ENCODE assay signal across 13 cellular contexts in the genomic region with DNA sequence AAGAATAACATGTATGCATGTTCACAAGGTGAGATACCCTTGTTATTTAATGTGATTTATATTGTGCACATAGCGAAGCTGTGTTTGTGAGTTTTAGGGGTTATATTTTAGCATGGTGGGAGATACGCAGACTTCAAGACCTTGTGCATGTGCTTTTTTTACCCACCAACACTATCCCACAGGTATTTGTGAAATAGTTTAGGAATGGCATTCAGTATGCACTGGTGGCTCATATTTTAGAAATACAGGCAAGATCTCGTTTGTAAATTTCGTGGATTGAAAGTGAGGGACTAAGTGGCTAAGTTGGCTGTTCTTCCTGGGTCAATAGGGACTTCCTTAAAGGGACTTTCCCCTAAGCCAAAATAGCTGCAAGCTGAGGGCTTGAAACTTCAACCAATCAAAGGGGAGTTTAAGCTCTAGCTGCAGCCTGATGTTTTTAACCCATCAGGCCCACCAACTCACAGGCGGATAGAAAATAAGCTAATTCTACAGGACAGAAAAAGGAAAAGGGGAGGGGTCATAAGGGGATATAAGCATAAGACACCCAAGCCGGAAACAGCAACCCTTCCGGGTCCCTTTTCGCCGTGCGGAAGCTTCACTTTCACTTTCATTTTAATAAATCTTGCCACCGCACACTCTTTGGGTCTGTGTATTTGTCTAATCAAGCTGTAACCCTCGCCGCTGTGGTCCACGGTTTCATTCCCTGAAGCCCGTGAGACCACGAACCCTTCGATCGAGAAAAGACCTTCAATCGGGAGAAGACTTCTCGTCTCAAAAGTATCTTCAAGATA.
A peak's percentile ranks its signal among the peaks of the same experiment; 100 is the strongest.
DNase-seq lines count a peak whose midpoint lies in the region; ATAC-seq and TF ChIP-seq lines count a peak whose summit lies in the region.
"Had no signal": no experiment of that assay in that cellular context is flagged by ENCODE, and none has a peak within 500 bp of the region (broad histone marks: within the 10 kb centered on the region; RNA-seq: fewer than 3 reads in every experiment).

No MANE protein-coding gene starts in this region.

- BruUV-seq in MCF 10A (replicated peaks; lab: Mats Ljungman, UMichigan) = no TSS peak

- CTCF ChIA-PET in MCF 10A (lab: Yijun Ruan, JAX) (no interaction called here), HEK293T (lab: Yijun Ruan, JAX) (no interaction called here)

- DNase-seq in T47D (ENCODE audit: low read depth in 1 of 2, low spot score in 1 of 2) (peak; percentile 5 to 79), MCF 10A (ENCODE audit: unreplicated experiment) (no peak), NCI-H2029 treated with DMSO at 0.1 percent for 48 hours (lab: John Stamatoyannopoulos, UW) (peak; percentile 10), RPMI7951 (ENCODE audit: low read depth) (peak; percentile 84), HEK293T (ENCODE audit: extremely low spot score) (no peak), HPDE6-E6E7 (ENCODE audit: extremely low spot score) (no peak), mesenteric fat pad (ENCODE audit: low spot score) (no peak)
- DNase-seq: activated naive CD8-positive, alpha-beta T cell treated with anti-CD3 and anti-CD28 coated beads, Interleukin-2, amount 50 U/mL, for 24 hours; DMS 273 treated with DMSO at 0.1 percent for 48 hours; NCI-H1930; spleen had no signal

- no peak for TF ChIP-seq CTCF in MCF 10A (IDR thresholded peaks at IDR 0.05; ENCODE audit: unreplicated experiment)

- POLR2A ChIA-PET in MCF 10A (lab: Yijun Ruan, JAX) = no interaction called here
- POLR2A ChIA-PET in HEK293T (lab: Yijun Ruan, JAX) = no interaction called here

- intact Hi-C loops in MCF 10A (cut with micrococcal nuclease) = no loop called here

- H3K36me3 Mint-ChIP-seq in MCF 10A (ENCODE audit: insufficient read depth, unreplicated experiment) = no peaks in the 10 kb centered on the region

- H3K27me3 Mint-ChIP-seq in MCF 10A (ENCODE audit: insufficient read depth, unreplicated experiment) = peaks cover 7% of the 10 kb centered on the region
- H3K27me3 Mint-ChIP-seq: activated naive CD8-positive, alpha-beta T cell treated with anti-CD3 and anti-CD28 coated beads, Interleukin-2, amount 50 U/mL, for 24 hours had no signal

- ATAC-seq in GM21360 (IDR thresholded peaks at IDR 0.05; ENCODE audit: unreplicated experiment) = no peak
- ATAC-seq: activated naive CD8-positive, alpha-beta T cell treated with anti-CD3 and anti-CD28 coated beads, Interleukin-2, amount 50 U/mL, for 24 hours had no signal

- no peak overlapping the region for H3K4me3 Mint-ChIP-seq in MCF 10A (ENCODE audit: unreplicated experiment)
- H3K4me3 Mint-ChIP-seq: activated naive CD8-positive, alpha-beta T cell treated with anti-CD3 and anti-CD28 coated beads, Interleukin-2, amount 50 U/mL, for 24 hours; mesothelial cell of epicardium had no signal

- H3K27ac Mint-ChIP-seq in MCF 10A (ENCODE audit: low read depth, unreplicated experiment) = no peak overlapping the region
- H3K27ac Mint-ChIP-seq: activated naive CD8-positive, alpha-beta T cell treated with anti-CD3 and anti-CD28 coated beads, Interleukin-2, amount 50 U/mL, for 24 hours; mesothelial cell of epicardium had no signal

- H3K4me1 Mint-ChIP-seq in MCF 10A (ENCODE audit: insufficient read depth, unreplicated experiment) = no peaks in the 10 kb centered on the region
- H3K4me1 Mint-ChIP-seq: activated naive CD8-positive, alpha-beta T cell treated with anti-CD3 and anti-CD28 coated beads, Interleukin-2, amount 50 U/mL, for 24 hours had no signal

- in situ Hi-C loops in T47D (cut with HindIII; ENCODE audit: low pct_unique_long_range_greater_than_20kb, low sequenced_read_pairs) = no loop called here

- H3K9me3 Mint-ChIP-seq in MCF 10A (ENCODE audit: unreplicated experiment) = no peaks in the 10 kb centered on the region

TF ChIP-seq in HEK293T, 16 proteins besides CTCF, POLR2A, EP300 and RAD21:
- TF ChIP-seq SUZ12 (IDR thresholded peaks at IDR 0.05) (no peak), L3MBTL2 (conservative IDR thresholded peaks at IDR 0.05) (no peak), SP1 (IDR thresholded peaks at IDR 0.05) (no peak), BHLHE40 (IDR thresholded peaks at IDR 0.05; ENCODE audit: borderline replicate concordance) (no peak), CTBP1 (IDR thresholded peaks at IDR 0.05; ENCODE audit: borderline replicate concordance) (no peak), FOXM1 (IDR thresholded peaks at IDR 0.05; ENCODE audit: borderline replicate concordance) (no peak), FOXA1 (IDR thresholded peaks at IDR 0.05) (no peak), TARDBP (IDR thresholded peaks at IDR 0.05) (no peak), ZNF384 (IDR thresholded peaks at IDR 0.05) (no peak), LEF1 (IDR thresholded peaks at IDR 0.05; ENCODE audit: borderline replicate concordance) (no peak)

Comparison
In these comparisons a context has a peak if more than half of its experiments do, and no peak if none do; other contexts are left out.
1. DNase-seq: peak in T47D (2 of 2), NCI-H2029 treated with DMSO at 0.1 percent for 48 hours (single experiment) and RPMI7951 (single experiment); none in MCF 10A (single experiment), HEK293T (single experiment), HPDE6-E6E7 (single experiment) and mesenteric fat pad (single experiment).